Comparison of ENCODE assay signal across 15 cellular contexts in genomic region chr11:29452131-29452530, GRCh38.
DNase-seq lines count a peak whose midpoint lies in the region; ATAC-seq, FAIRE-seq and TF ChIP-seq lines count a peak whose summit lies in the region.
"Had no signal": no experiment of that assay in that cellular context is flagged by ENCODE, and none has a peak within 500 bp of the region (broad histone marks: within the 10 kb centered on the region; RNA-seq: fewer than 3 reads in every experiment).

No MANE protein-coding gene starts in this region.

- no peak for TF ChIP-seq CTCF in osteoblast (IDR thresholded peaks at IDR 0.05; ENCODE audit: extremely low read depth, low read depth, low read length)

- H3K79me1 ChIP-seq in trophoblast cell (ENCODE audit: low read length) = no peaks in the 10 kb centered on the region

- H3K36me3 ChIP-seq in osteoblast (ENCODE audit: insufficient read depth, low read length) (no peaks in the 10 kb centered on the region), trophoblast cell (ENCODE audit: control insufficient read depth in 1 of 2, insufficient read depth in 2 of 2, low read length in 2 of 2) (no peaks in the 10 kb centered on the region)
- H3K36me3 ChIP-seq: WERI-Rb-1 had no signal

- H3K4ac ChIP-seq in trophoblast cell (ENCODE audit: low read depth, low read length) = no peak overlapping the region

- no peak overlapping the region for H2BK12ac ChIP-seq in trophoblast cell (ENCODE audit: low read length)

- WGBS in trophoblast cell (ENCODE audit: extremely low coverage, insufficient coverage, insufficient read length) = no CpG with 5 or more reads among the region's 1 CpG

- DNase-seq in EL (peak; percentile 31), RCC 7860 (ENCODE audit: low spot score) (peak; percentile 65), epithelial cell of prostate (ENCODE audit: low read depth, low spot score) (peak; percentile 41), osteoblast (ENCODE audit: insufficient read length, low spot score, missing footprints) (no peak), trophoblast cell (no peak), NCI-H345 (lab: John Stamatoyannopoulos, UW) (no peak), GM19240 (ENCODE audit: insufficient read length, low spot score) (no peak)
- DNase-seq: activated CD8-positive, alpha-beta memory T cell treated with anti-CD3 and anti-CD28 coated beads, Interleukin-2, amount 50 U/mL, for 4 hours; dorsolateral prefrontal cortex; NCI-H2171; stimulated activated naive CD8-positive, alpha-beta T cell treated with anti-CD3 and anti-CD28 coated beads, Interleukin-15, Interleukin-2, amounts not matched to agents 100 U/mL and 50 U/mL, for 24 hours; WERI-Rb-1 had no signal

- no peak overlapping the region for H3K14ac ChIP-seq in trophoblast cell (ENCODE audit: low read length)

- no peak overlapping the region for H4K8ac ChIP-seq in trophoblast cell (ENCODE audit: low read depth, low read length)

- no peaks in the 10 kb centered on the region for H4K20me1 ChIP-seq in osteoblast (ENCODE audit: insufficient read depth, low read length)

- H3K18ac ChIP-seq in trophoblast cell (ENCODE audit: low read length) = no peak overlapping the region

- no peaks in the 10 kb centered on the region for H3K79me2 ChIP-seq in osteoblast (ENCODE audit: insufficient read depth, low read length)
- no peaks in the 10 kb centered on the region for H3K79me2 ChIP-seq in trophoblast cell (ENCODE audit: control insufficient read depth, insufficient read depth, low read length, poor library complexity)

- no peak overlapping the region for H3K4me3 ChIP-seq in osteoblast (ENCODE audit: insufficient read depth, low read length)
- no peak overlapping the region for H3K4me3 ChIP-seq in trophoblast cell (ENCODE audit: low read depth, low read length)
- H3K4me3 ChIP-seq: dorsolateral prefrontal cortex had no signal

- H2BK5ac ChIP-seq in trophoblast cell (ENCODE audit: low read depth, low read length, poor library complexity) = no peak overlapping the region

- H4K12ac ChIP-seq in trophoblast cell (ENCODE audit: low read depth, low read length) = no peak overlapping the region

- H3K4me1 ChIP-seq in osteoblast (ENCODE audit: insufficient read depth, low read length) (peaks cover 5% of the 10 kb centered on the region), trophoblast cell (ENCODE audit: control insufficient read depth in 1 of 2, insufficient read depth in 2 of 2, low read length in 2 of 2) (no peaks in the 10 kb centered on the region)

- FAIRE-seq in RCC 7860 (lab: Jason Lieb, UNC) = peak; percentile 83
- FAIRE-seq: H1, keratinocyte had no signal

- H2AFZ ChIP-seq in osteoblast (ENCODE audit: low read length) = peak overlapping the region; percentile 8
- no peak overlapping the region for H2AFZ ChIP-seq in trophoblast cell (ENCODE audit: insufficient read depth, low read length, poor library complexity)

- H3K27ac ChIP-seq in epithelial cell of prostate = peak overlapping the region; percentile 63
- peak overlapping the region; percentile 7 for H3K27ac ChIP-seq in osteoblast (ENCODE audit: low read depth, low read length)
- no peak overlapping the region for H3K27ac ChIP-seq in trophoblast cell (ENCODE audit: low read depth, low read length)
- H3K27ac ChIP-seq: dorsolateral prefrontal cortex, WERI-Rb-1 had no signal

- no peak overlapping the region for H3K23ac ChIP-seq in trophoblast cell (ENCODE audit: low read length)

- no peak for ATAC-seq in HG02759 (IDR thresholded peaks at IDR 0.05; ENCODE audit: unreplicated experiment)
- ATAC-seq: stimulated activated naive CD8-positive, alpha-beta T cell treated with anti-CD3 and anti-CD28 coated beads, Interleukin-15, Interleukin-2, amounts not matched to agents 100 U/mL and 50 U/mL, for 24 hours had no signal

- H3K9me3 ChIP-seq in osteoblast (ENCODE audit: low read depth, low read length) (no peaks in the 10 kb centered on the region), trophoblast cell (ENCODE audit: insufficient read depth, low read depth, low read length) (no peaks in the 10 kb centered on the region)

- no peak overlapping the region for H2BK120ac ChIP-seq in trophoblast cell (ENCODE audit: insufficient read depth, low read length, poor library complexity)

- no peak overlapping the region for H2AK5ac ChIP-seq in trophoblast cell (ENCODE audit: low read length)

- H3K27me3 ChIP-seq in osteoblast (ENCODE audit: insufficient read depth, low read length) (no peaks in the 10 kb centered on the region), trophoblast cell (ENCODE audit: insufficient read depth, low read length) (no peaks in the 10 kb centered on the region)
- H3K27me3 ChIP-seq: dorsolateral prefrontal cortex had no signal

- peak overlapping the region; percentile 54 for H3K4me2 ChIP-seq in osteoblast (ENCODE audit: insufficient read depth, low read length)
- H3K4me2 ChIP-seq in trophoblast cell (ENCODE audit: low read length) = no peak overlapping the region

- H3K9ac ChIP-seq in trophoblast cell (ENCODE audit: low read length) = no peak overlapping the region

- H4K91ac ChIP-seq in trophoblast cell (ENCODE audit: low read depth, low read length) = no peak overlapping the region

Comparison
In these comparisons a context has a peak if more than half of its experiments do, and no peak if none do; other contexts are left out.
1. DNase-seq: peak in EL (single experiment), RCC 7860 (single experiment) and epithelial cell of prostate (single experiment); none in osteoblast (single experiment), trophoblast cell (0 of 2), NCI-H345 (single experiment) and GM19240 (single experiment).